ENCODE assay signal across 14 cellular contexts in genomic region chr2:23505218-23505983, GRCh38.
DNase-seq lines count a peak whose midpoint lies in the region; TF ChIP-seq lines count a peak whose summit lies in the region.
"Had no signal": no experiment of that assay in that cellular context is flagged by ENCODE, and none has a peak within 500 bp of the region (broad histone marks: within the 10 kb centered on the region; RNA-seq: fewer than 3 reads in every experiment).

No MANE protein-coding gene starts in this region.

- H3K9me3 Mint-ChIP-seq in neural progenitor cell, result no peaks in the 10 kb centered on the region
- H3K9me3 Mint-ChIP-seq: CD4-positive, CD25-positive, alpha-beta regulatory T cell; dendritic cell treated with granulocyte-macrophage colony-stimulating factor and Interleukin-4, amounts not matched to agents 40 ng/mL and 50 ng/mL, for 4 days had no signal

- H3K4me2 ChIP-seq in Loucy (ENCODE audit: low read depth, low read length, poor library complexity, severe bottlenecking), result no peak overlapping the region
- peak overlapping the region; percentile 59 for H3K4me2 ChIP-seq in mammary epithelial cell (ENCODE audit: insufficient read depth, low read depth, low read length)
- H3K4me2 ChIP-seq in neural progenitor cell, result no peak overlapping the region

- no peaks in the 10 kb centered on the region for H3K9me2 ChIP-seq in Loucy (replicated peaks; ENCODE audit: low read depth, low read length)

- H3K4me1 Mint-ChIP-seq in neural progenitor cell, result peaks cover 86% of the 10 kb centered on the region
- H3K4me1 Mint-ChIP-seq: CD4-positive, CD25-positive, alpha-beta regulatory T cell had no signal

- dilution Hi-C loops in mammary epithelial cell (cut with HindIII; ENCODE audit: low sequenced_read_pairs), result no loop called here

- peak; percentile 22 for TF ChIP-seq CTCF in GM06990 (IDR thresholded peaks at IDR 0.05; ENCODE audit: insufficient read depth, low read length, poor library complexity, severe bottlenecking)
- TF ChIP-seq CTCF in Loucy (conservative IDR thresholded peaks at IDR 0.05; ENCODE audit: low read length), result peak; percentile 51
- TF ChIP-seq CTCF in mammary epithelial cell (conservative IDR thresholded peaks at IDR 0.05 in 1 of 2, IDR thresholded peaks at IDR 0.05 in 1 of 2; ENCODE audit: extremely low read depth in 1 of 2, insufficient read depth in 1 of 2, low read depth in 1 of 2, low read length in 2 of 2), result no peak
- peak; percentile 20 for TF ChIP-seq CTCF in neural progenitor cell (IDR thresholded peaks at IDR 0.05)

- H4K20me1 ChIP-seq in Loucy (ENCODE audit: insufficient read depth, low read length, poor library complexity, severe bottlenecking) (no peaks in the 10 kb centered on the region), mammary epithelial cell (ENCODE audit: insufficient read depth, low read length) (no peaks in the 10 kb centered on the region), neural progenitor cell (ENCODE audit: low read depth) (peaks cover 4% of the 10 kb centered on the region)

- peaks cover 6% of the 10 kb centered on the region for H3K4me1 ChIP-seq in Loucy (ENCODE audit: insufficient read depth, low read length, poor library complexity, severe bottlenecking)
- peaks cover 28% of the 10 kb centered on the region for H3K4me1 ChIP-seq in mammary epithelial cell (ENCODE audit: insufficient read depth, low read length)
- H3K4me1 ChIP-seq in neural progenitor cell, result peaks cover 41% of the 10 kb centered on the region

- peak overlapping the region; percentile 78 for H3K27ac Mint-ChIP-seq in neural progenitor cell
- H3K27ac Mint-ChIP-seq: CD4-positive, CD25-positive, alpha-beta regulatory T cell; dendritic cell treated with granulocyte-macrophage colony-stimulating factor and Interleukin-4, amounts not matched to agents 40 ng/mL and 50 ng/mL, for 4 days had no signal

- H3K9ac ChIP-seq in Loucy (ENCODE audit: low read depth, low read length, poor library complexity, severe bottlenecking), result no peak overlapping the region
- no peak overlapping the region for H3K9ac ChIP-seq in mammary epithelial cell (ENCODE audit: insufficient read depth, low read length)
- H3K9ac ChIP-seq in neural progenitor cell, result no peak overlapping the region

- no peaks in the 10 kb centered on the region for H3F3A ChIP-seq in Loucy (ENCODE audit: low read depth)
- H3F3A ChIP-seq in neural progenitor cell (ENCODE audit: low read depth), result no peaks in the 10 kb centered on the region

- H3K27me3 ChIP-seq in GM06990 (replicated peaks; ENCODE audit: control insufficient read depth, insufficient read depth, low read length) (no peaks in the 10 kb centered on the region), Loucy (ENCODE audit: insufficient read depth, low read length, poor library complexity, severe bottlenecking) (no peaks in the 10 kb centered on the region), mammary epithelial cell (ENCODE audit: insufficient read depth, low read length) (no peaks in the 10 kb centered on the region), neural progenitor cell (no peaks in the 10 kb centered on the region)

- DNase-seq in GM06990 (ENCODE audit: extremely low read depth, insufficient read length) (no peak), mammary epithelial cell (no peak), neural progenitor cell (ENCODE audit: low spot score) (no peak), NCI-H2081 treated with DMSO at 0.1 percent for 48 hours (lab: John Stamatoyannopoulos, UW) (no peak), NCI-H774 (lab: John Stamatoyannopoulos, UW) (no peak), NCI-H524 treated with DMSO at 0.1 percent for 48 hours (lab: John Stamatoyannopoulos, UW) (no peak), NOMO-1 treated with DMSO at 0.1 percent for 48 hours (lab: John Stamatoyannopoulos, UW; ENCODE audit: unreplicated experiment) (no peak)
- DNase-seq: activated effector memory CD4-positive, alpha-beta T cell treated with Interleukin-2 at 50 U/mL for 16 hours; anterior cingulate cortex; CD4-positive, CD25-positive, alpha-beta regulatory T cell; stimulated activated CD4-positive, alpha-beta T cell treated with anti-CD3 and anti-CD28 coated beads, Interleukin-12 subunit alpha, Interleukin-12 subunit beta, amount 100 ng/mL, for 4 hours had no signal

- H3K9me3 ChIP-seq in Loucy (ENCODE audit: insufficient read depth, low read depth, low read length) (no peaks in the 10 kb centered on the region), mammary epithelial cell (replicated peaks; ENCODE audit: insufficient read depth, low read length) (no peaks in the 10 kb centered on the region), neural progenitor cell (ENCODE audit: low read depth) (no peaks in the 10 kb centered on the region)
- H3K9me3 ChIP-seq: prostate gland had no signal

- H3K36me3 Mint-ChIP-seq in neural progenitor cell, result peaks cover 1% of the 10 kb centered on the region
- H3K36me3 Mint-ChIP-seq: CD4-positive, CD25-positive, alpha-beta regulatory T cell had no signal

- H3K36me3 ChIP-seq in GM06990 (ENCODE audit: control insufficient read depth, insufficient read depth, low read length) (no peaks in the 10 kb centered on the region), Loucy (ENCODE audit: insufficient read depth, low read length) (no peaks in the 10 kb centered on the region), mammary epithelial cell (ENCODE audit: insufficient read depth, low read length) (no peaks in the 10 kb centered on the region), neural progenitor cell (no peaks in the 10 kb centered on the region)
- H3K36me3 ChIP-seq: prostate gland had no signal

- BruUV-seq in mammary epithelial cell (replicated peaks; lab: Mats Ljungman, UMichigan), result no TSS peak

- H3K27me3 Mint-ChIP-seq in neural progenitor cell (ENCODE audit: insufficient read depth, low read depth), result peaks cover 4% of the 10 kb centered on the region
- H3K27me3 Mint-ChIP-seq: CD4-positive, CD25-positive, alpha-beta regulatory T cell had no signal

- no peak overlapping the region for H3K27ac ChIP-seq in mammary epithelial cell (ENCODE audit: insufficient read depth, low read depth, low read length)
- no peak overlapping the region for H3K27ac ChIP-seq in neural progenitor cell
- H3K27ac ChIP-seq: prostate gland had no signal

- intact Hi-C loops in mammary epithelial cell (cut with micrococcal nuclease), result loop anchor here (10.0 kb wide), 1 partner anchor 259 kb away; no protein-coding TSS in a partner anchor

- H3K79me2 ChIP-seq in Loucy (ENCODE audit: insufficient read depth, low read length), result no peaks in the 10 kb centered on the region
- H3K79me2 ChIP-seq in mammary epithelial cell (ENCODE audit: insufficient read depth, low read length), result no peaks in the 10 kb centered on the region
- no peaks in the 10 kb centered on the region for H3K79me2 ChIP-seq in neural progenitor cell (ENCODE audit: low read depth)

- WGBS in mammary epithelial cell (ENCODE audit: low coverage, missing lambda C conversion rate), result 73% methylated on average over 9 of the region's 9 CpGs

- H2AFZ ChIP-seq in Loucy (ENCODE audit: low read length) (no peak overlapping the region), mammary epithelial cell (ENCODE audit: low read depth, low read length) (peak overlapping the region; percentile 42), neural progenitor cell (replicated peaks) (no peak overlapping the region)

- no peak overlapping the region for H3K4me3 ChIP-seq in GM06990 (replicated peaks; ENCODE audit: low read depth, low read length)
- H3K4me3 ChIP-seq in Loucy (ENCODE audit: low read length, poor library complexity, severe bottlenecking), result no peak overlapping the region
- no peak overlapping the region for H3K4me3 ChIP-seq in mammary epithelial cell (replicated peaks in 1 of 3; ENCODE audit: insufficient read depth in 1 of 3, low read depth in 2 of 3, low read length in 3 of 3)
- H3K4me3 ChIP-seq in neural progenitor cell, result no peak overlapping the region
- H3K4me3 ChIP-seq: prostate gland had no signal

- in situ Hi-C loops in mammary epithelial cell (cut with MboI; ENCODE audit: low sequenced_read_pairs in 2 of 2), result no loop called here

- CTCF ChIA-PET in mammary epithelial cell (lab: Charles Lee; ENCODE audit: low non-redundant PET), result interaction anchor here (0.5 kb wide), 1 partner anchor 25 kb away, joined by 3 read pairs; no protein-coding TSS in a partner anchor

- H3K4me3 Mint-ChIP-seq in neural progenitor cell, result no peak overlapping the region
- H3K4me3 Mint-ChIP-seq: CD4-positive, CD25-positive, alpha-beta regulatory T cell; dendritic cell treated with granulocyte-macrophage colony-stimulating factor and Interleukin-4, amounts not matched to agents 40 ng/mL and 50 ng/mL, for 4 days had no signal

Comparison
In these comparisons a context has a peak if more than half of its experiments do, and no peak if none do; other contexts are left out.
1. CTCF ChIP-seq: peak in GM06990 (single experiment), Loucy (single experiment) and neural progenitor cell (single experiment); none in mammary epithelial cell (0 of 2).